Comparison of ENCODE assay signal across 11 cellular contexts in genomic region chr12:14157129-14157747, GRCh38.
DNase-seq lines count a peak whose midpoint lies in the region; ATAC-seq and TF ChIP-seq lines count a peak whose summit lies in the region.
"Had no signal": no experiment of that assay in that cellular context is flagged by ENCODE, and none has a peak within 500 bp of the region (broad histone marks: within the 10 kb centered on the region; RNA-seq: fewer than 3 reads in every experiment).

No MANE protein-coding gene starts in this region.

- H3K79me2 ChIP-seq in SU-DHL-6 (ENCODE audit: insufficient read depth, low read length), result no peaks in the 10 kb centered on the region

- H4K20me1 ChIP-seq in SU-DHL-6 (ENCODE audit: low read depth, low read length), result no peaks in the 10 kb centered on the region

- H3K27ac ChIP-seq in SU-DHL-6 (ENCODE audit: low read depth, low read length) (peak overlapping the region; percentile 100), uterus (no peak overlapping the region), ovary (no peak overlapping the region)

- H3K9me3 ChIP-seq in SU-DHL-6 (ENCODE audit: insufficient read depth, low read length), result no peaks in the 10 kb centered on the region
- H3K9me3 ChIP-seq in uterus, result no peaks in the 10 kb centered on the region
- no peaks in the 10 kb centered on the region for H3K9me3 ChIP-seq in ovary

- H3K9me2 ChIP-seq in SU-DHL-6 (replicated peaks; ENCODE audit: insufficient read depth, low read length), result no peaks in the 10 kb centered on the region

- ATAC-seq in GM18499 (IDR thresholded peaks at IDR 0.05; ENCODE audit: insufficient read depth, unreplicated experiment) (peak; percentile 96), GM19468 (IDR thresholded peaks at IDR 0.05; ENCODE audit: extremely low read depth, unreplicated experiment) (peak; percentile 100), HG03066 (IDR thresholded peaks at IDR 0.05; ENCODE audit: low read depth, unreplicated experiment) (peak; percentile 98)

- H3K4me1 ChIP-seq in uterus, result no peaks in the 10 kb centered on the region
- no peaks in the 10 kb centered on the region for H3K4me1 ChIP-seq in ovary (ENCODE audit: insufficient read depth)

- H3F3A ChIP-seq in SU-DHL-6 (ENCODE audit: insufficient read depth), result peaks cover 49% of the 10 kb centered on the region

- peak overlapping the region; percentile 75 for H3K4me2 ChIP-seq in SU-DHL-6 (ENCODE audit: low read depth, low read length, poor library complexity, severe bottlenecking)

- intact Hi-C loops in uterus (cut with DNase I; ENCODE audit: low total_unique reads) (no loop called here), ovary (cut with DNase I) (no loop called here)

- no peak for TF ChIP-seq EP300 in ovary (IDR thresholded peaks at IDR 0.05)

- H3K36me3 ChIP-seq in SU-DHL-6 (ENCODE audit: low read length) (0 out of 2 replicates have a peak, but pooled peaks cover 3% of the 10 kb centered on the region), uterus (no peaks in the 10 kb centered on the region), ovary (no peaks in the 10 kb centered on the region)

- H3K4me3 ChIP-seq in SU-DHL-6 (ENCODE audit: insufficient read depth, low read length, poor library complexity, severe bottlenecking) (peak overlapping the region; percentile 21), uterus (no peak overlapping the region), ovary (no peak overlapping the region)

- 63 to 73% (median 73%) methylated on average over 3 of the region's 3 CpGs for WGBS in ovary, 3 donors

- no peaks in the 10 kb centered on the region for H3K27me3 ChIP-seq in SU-DHL-6 (ENCODE audit: low read length)
- H3K27me3 ChIP-seq in uterus, result no peaks in the 10 kb centered on the region
- H3K27me3 ChIP-seq in ovary, result no peaks in the 10 kb centered on the region

- H2AFZ ChIP-seq in SU-DHL-6 (ENCODE audit: low read depth, low read length, severe bottlenecking), result no peak overlapping the region

- H3K9ac ChIP-seq in SU-DHL-6 (ENCODE audit: low read length), result peak overlapping the region; percentile 62

- DNase-seq in uterus (no peak), LoVo (ENCODE audit: low spot score) (no peak), ovary (no peak)
- DNase-seq in activated naive CD4-positive, alpha-beta T cell (lab: John Stamatoyannopoulos, UW), result no peak
- DNase-seq: activated CD4-positive, alpha-beta T cell treated with anti-CD3 and anti-CD28 coated beads, Interleukin-2, amount 50 U/mL, for 1 hour; DND-41; NK-92 treated with Interleukin-12 subunit alpha and Interleukin-12 subunit beta, amount 100 ng/mL, for 24 hours had no signal

- TF ChIP-seq POLR2A in uterus (IDR thresholded peaks at IDR 0.05) (no peak), ovary (IDR thresholded peaks at IDR 0.05) (no peak)

- no peak for TF ChIP-seq CTCF in SU-DHL-6 (IDR thresholded peaks at IDR 0.05; ENCODE audit: insufficient read depth, low read length, poor library complexity, severe bottlenecking)
- no peak for TF ChIP-seq CTCF in uterus (IDR thresholded peaks at IDR 0.05)
- TF ChIP-seq CTCF in ovary (IDR thresholded peaks at IDR 0.05), result no peak
